ENCODE assay signal across 2 cellular contexts in the genomic region with DNA sequence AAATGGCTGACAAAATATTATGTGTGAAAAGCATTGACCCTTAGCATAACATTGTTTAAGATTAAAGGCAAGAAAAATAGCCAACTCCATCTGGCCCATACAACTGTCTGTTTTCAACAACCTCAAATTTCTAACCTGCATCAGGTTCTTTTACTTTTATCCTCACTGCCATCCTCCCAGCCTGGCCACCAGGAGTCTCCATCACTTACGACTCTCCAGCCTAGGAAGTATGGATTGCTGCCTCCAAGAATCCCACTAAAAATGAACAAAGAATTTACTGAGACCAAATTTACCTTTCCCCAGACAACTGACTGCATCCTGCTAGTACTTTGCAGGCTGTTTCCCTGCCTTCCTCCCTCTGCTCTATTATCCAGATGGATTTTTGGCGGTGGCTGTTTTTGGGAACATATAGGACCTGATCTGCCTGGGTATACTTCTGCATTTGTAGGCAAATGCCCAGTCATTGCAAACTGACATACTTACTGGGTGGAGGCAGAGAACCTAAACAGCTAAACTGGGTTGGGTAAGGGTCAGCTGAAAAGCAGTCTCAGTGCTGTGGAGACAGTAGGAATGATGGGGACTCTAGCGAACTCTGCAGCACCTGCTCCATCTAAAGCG.
TF ChIP-seq lines count a peak whose summit lies in the region.

No MANE protein-coding gene starts in this region.

TF ChIP-seq in IMR-90, 13 proteins besides CTCF, POLR2A, EP300 and RAD21:
- no peak for TF ChIP-seq MAZ (IDR thresholded peaks at IDR 0.05; ENCODE audit: borderline replicate concordance, low read depth, low read length)
- TF ChIP-seq RFX5 (IDR thresholded peaks at IDR 0.05; ENCODE audit: low read depth, low read length), result no peak
- TF ChIP-seq BHLHE40 (IDR thresholded peaks at IDR 0.05; ENCODE audit: low read depth, low read length), result no peak
- TF ChIP-seq CEBPB (IDR thresholded peaks at IDR 0.05; ENCODE audit: low read depth, low read length), result no peak
- no peak for TF ChIP-seq MXI1 (IDR thresholded peaks at IDR 0.05; ENCODE audit: borderline replicate concordance, low read depth, low read length)
- TF ChIP-seq, protein P1, sequence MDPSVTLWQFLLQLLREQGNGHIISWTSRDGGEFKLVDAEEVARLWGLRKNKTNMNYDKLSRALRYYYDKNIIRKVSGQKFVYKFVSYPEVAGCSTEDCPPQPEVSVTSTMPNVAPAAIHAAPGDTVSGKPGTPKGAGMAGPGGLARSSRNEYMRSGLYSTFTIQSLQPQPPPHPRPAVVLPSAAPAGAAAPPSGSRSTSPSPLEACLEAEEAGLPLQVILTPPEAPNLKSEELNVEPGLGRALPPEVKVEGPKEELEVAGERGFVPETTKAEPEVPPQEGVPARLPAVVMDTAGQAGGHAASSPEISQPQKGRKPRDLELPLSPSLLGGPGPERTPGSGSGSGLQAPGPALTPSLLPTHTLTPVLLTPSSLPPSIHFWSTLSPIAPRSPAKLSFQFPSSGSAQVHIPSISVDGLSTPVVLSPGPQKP (IDR thresholded peaks at IDR 0.05; ENCODE audit: borderline replicate concordance, low read depth, low read length), result no peak
- no peak for TF ChIP-seq CHD1 (IDR thresholded peaks at IDR 0.05; ENCODE audit: low read depth, low read length)
- TF ChIP-seq, protein P2, sequence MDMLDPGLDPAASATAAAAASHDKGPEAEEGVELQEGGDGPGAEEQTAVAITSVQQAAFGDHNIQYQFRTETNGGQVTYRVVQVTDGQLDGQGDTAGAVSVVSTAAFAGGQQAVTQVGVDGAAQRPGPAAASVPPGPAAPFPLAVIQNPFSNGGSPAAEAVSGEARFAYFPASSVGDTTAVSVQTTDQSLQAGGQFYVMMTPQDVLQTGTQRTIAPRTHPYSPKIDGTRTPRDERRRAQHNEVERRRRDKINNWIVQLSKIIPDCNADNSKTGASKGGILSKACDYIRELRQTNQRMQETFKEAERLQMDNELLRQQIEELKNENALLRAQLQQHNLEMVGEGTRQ (IDR thresholded peaks at IDR 0.05; ENCODE audit: low read depth, low read length), result no peak
- TF ChIP-seq FOS (IDR thresholded peaks at IDR 0.05; ENCODE audit: low read depth, low read length), result no peak
- TF ChIP-seq SMC3 (IDR thresholded peaks at IDR 0.05; ENCODE audit: low read depth, low read length), result no peak
- no peak for TF ChIP-seq NFE2L2 (IDR thresholded peaks at IDR 0.05; ENCODE audit: low read depth, low read length)
- no peak for TF ChIP-seq RCOR1 (IDR thresholded peaks at IDR 0.05; ENCODE audit: insufficient replicate concordance, low read length)
- no peak for TF ChIP-seq MAFK (IDR thresholded peaks at IDR 0.05; ENCODE audit: low read depth, low read length)

TF ChIP-seq in H1, 55 proteins besides CTCF, POLR2A, EP300 and RAD21:
- TF ChIP-seq CHD2 (IDR thresholded peaks at IDR 0.05; ENCODE audit: low read length) (no peak), CEBPB (IDR thresholded peaks at IDR 0.05; ENCODE audit: low read depth, low read length) (no peak), BCL11A (IDR thresholded peaks at IDR 0.05; ENCODE audit: low read depth in 2 of 2, low read length in 2 of 2) (no peak), JUND (IDR thresholded peaks at IDR 0.05; ENCODE audit: low read length) (no peak), CTBP2 (IDR thresholded peaks at IDR 0.05; ENCODE audit: borderline replicate concordance, insufficient read depth, insufficient read length, low read length) (no peak), POLR2AphosphoS5 (IDR thresholded peaks at IDR 0.05; ENCODE audit: low read depth, low read length) (no peak), RXRA (IDR thresholded peaks at IDR 0.05; ENCODE audit: insufficient read depth, low read depth, low read length) (no peak), YY1 (IDR thresholded peaks at IDR 0.05; ENCODE audit: low read depth, low read length) (no peak), GTF2F1 (IDR thresholded peaks at IDR 0.05; ENCODE audit: borderline replicate concordance, low read depth, low read length) (no peak), RFX5 (IDR thresholded peaks at IDR 0.05; ENCODE audit: borderline replicate concordance, low read depth, low read length) (no peak), SRF (IDR thresholded peaks at IDR 0.05; ENCODE audit: low read depth, low read length) (no peak), JUN (IDR thresholded peaks at IDR 0.05; ENCODE audit: low read depth, low read length) (no peak)
- TF ChIP-seq, protein P3, sequence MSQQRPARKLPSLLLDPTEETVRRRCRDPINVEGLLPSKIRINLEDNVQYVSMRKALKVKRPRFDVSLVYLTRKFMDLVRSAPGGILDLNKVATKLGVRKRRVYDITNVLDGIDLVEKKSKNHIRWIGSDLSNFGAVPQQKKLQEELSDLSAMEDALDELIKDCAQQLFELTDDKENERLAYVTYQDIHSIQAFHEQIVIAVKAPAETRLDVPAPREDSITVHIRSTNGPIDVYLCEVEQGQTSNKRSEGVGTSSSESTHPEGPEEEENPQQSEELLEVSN (IDR thresholded peaks at IDR 0.05), result no peak
